Comparison of ENCODE assay signal across 25 cellular contexts in genomic region chr6:33217246-33217645, GRCh38. TPM values are rescaled to one million over a fixed set of nuclear protein-coding genes. Genes with fewer than 3 reads are reported as not detected.
DNase-seq lines count a peak whose midpoint lies in the region; ATAC-seq and TF ChIP-seq lines count a peak whose summit lies in the region.
"Had no signal": no experiment of that assay in that cellular context is flagged by ENCODE, and none has a peak within 500 bp of the region (broad histone marks: within the 10 kb centered on the region; RNA-seq: fewer than 3 reads in every experiment).

No MANE protein-coding gene starts in this region.

- CTCF ChIA-PET in CD8-positive, alpha-beta T cell (lab: Charles Lee): interaction anchor here (0.5 kb wide), 1 partner anchor 39 kb away, joined by 4 read pairs; no protein-coding TSS in a partner anchor

- peaks cover 45% of the 10 kb centered on the region for H3K4me1 ChIP-seq in CD8-positive, alpha-beta T cell (ENCODE audit: insufficient read depth, low read length)
- H3K4me1 ChIP-seq in sigmoid colon (peaks cover 0 to 18% (median 16%) of the 10 kb centered on the region in 4 donors), gastrocnemius medialis (peaks cover 15 to 17% of the 10 kb centered on the region in 2 donors)

- no peak overlapping the region for H3K4me3 Mint-ChIP-seq in CD8-positive, alpha-beta T cell
- H3K4me3 Mint-ChIP-seq: CD4-positive, alpha-beta memory T cell had no signal

- peaks cover 13% of the 10 kb centered on the region for H3K27me3 Mint-ChIP-seq in CD8-positive, alpha-beta T cell (ENCODE audit: low read depth)

- no peak for ATAC-seq in CD8-positive, alpha-beta T cell
- ATAC-seq in gastrocnemius medialis (no peak), HG02610 (IDR thresholded peaks at IDR 0.05; ENCODE audit: unreplicated experiment) (no peak), HG02623 (IDR thresholded peaks at IDR 0.05; ENCODE audit: unreplicated experiment) (no peak)
- ATAC-seq: PC-3, Right ventricle myocardium inferior, SK-N-SH treated with all-trans-retinoic acid at 6 μM for 48 hours had no signal

- intact Hi-C loops in CD8-positive, alpha-beta T cell (cut with DNase I, micrococcal nuclease): no loop called here
- intact Hi-C loops in sigmoid colon (cut with DNase I) (no loop called here), gastrocnemius medialis (cut with DNase I; ENCODE audit: low total_unique reads) (no loop called here)

- no peak overlapping the region for H3K27ac ChIP-seq in CD8-positive, alpha-beta T cell (ENCODE audit: low read depth, low read length)
- H3K27ac ChIP-seq in epithelial cell of prostate (peak overlapping the region; percentile 58), sigmoid colon (no peak overlapping the region), gastrocnemius medialis (no peak overlapping the region)
- H3K27ac ChIP-seq: GM23248, KMS-11, SJCRH30 had no signal

- 84 to 88% methylated on average over 6 of the region's 6 CpGs for whole genome bisulfite sequencing in sigmoid colon, 2 donors

- peaks cover under 1% of the 10 kb centered on the region for H3K36me3 Mint-ChIP-seq in CD8-positive, alpha-beta T cell

- TF ChIP-seq CTCF in CD8-positive, alpha-beta T cell (IDR thresholded peaks at IDR 0.05): no peak
- TF ChIP-seq CTCF in GM20000 (IDR thresholded peaks at IDR 0.05; ENCODE audit: extremely low read depth, missing control alignments) (no peak), sigmoid colon (IDR thresholded peaks at IDR 0.05) (no peak), gastrocnemius medialis (IDR thresholded peaks at IDR 0.05 in 4 of 5, conservative IDR thresholded peaks at IDR 0.05 in 1 of 5) (no peak)

- H3K4me1 Mint-ChIP-seq in CD8-positive, alpha-beta T cell (ENCODE audit: low read depth): peaks cover 50% of the 10 kb centered on the region

- H3K27ac Mint-ChIP-seq in CD8-positive, alpha-beta T cell: peak overlapping the region; percentile 46
- H3K27ac Mint-ChIP-seq: CD4-positive, alpha-beta memory T cell had no signal

- no peaks in the 10 kb centered on the region for H3K9me3 ChIP-seq in CD8-positive, alpha-beta T cell (ENCODE audit: low read length)
- H3K9me3 ChIP-seq in sigmoid colon: no peaks in the 10 kb centered on the region
- no peaks in the 10 kb centered on the region for H3K9me3 ChIP-seq in gastrocnemius medialis
- H3K9me3 ChIP-seq: Caco-2, SJCRH30 had no signal

- no peaks in the 10 kb centered on the region for H3K36me3 ChIP-seq in CD8-positive, alpha-beta T cell (ENCODE audit: insufficient read depth, low read length)
- H3K36me3 ChIP-seq in sigmoid colon (no peaks in the 10 kb centered on the region), gastrocnemius medialis (no peaks in the 10 kb centered on the region)
- H3K36me3 ChIP-seq: SJCRH30 had no signal

- no peaks in the 10 kb centered on the region for H3K27me3 ChIP-seq in CD8-positive, alpha-beta T cell (ENCODE audit: insufficient read depth, low read length)
- no peaks in the 10 kb centered on the region for H3K27me3 ChIP-seq in sigmoid colon
- peaks cover 0 to 2% (median 0%) of the 10 kb centered on the region in 3 donors for H3K27me3 ChIP-seq in gastrocnemius medialis
- H3K27me3 ChIP-seq: SJCRH30 had no signal

- TF ChIP-seq POLR2A in sigmoid colon (IDR thresholded peaks at IDR 0.05) (no peak), gastrocnemius medialis (IDR thresholded peaks at IDR 0.05) (no peak)

- no peaks in the 10 kb centered on the region for H3K9me3 Mint-ChIP-seq in CD8-positive, alpha-beta T cell

- H3K4me3 ChIP-seq in CD8-positive, alpha-beta T cell (ENCODE audit: low read depth, low read length): no peak overlapping the region
- H3K4me3 ChIP-seq in sigmoid colon (no peak overlapping the region), gastrocnemius medialis (no peak overlapping the region)
- H3K4me3 ChIP-seq: GM23248, SJCRH30 had no signal

- in situ Hi-C loops in gastrocnemius medialis (cut with MboI; ENCODE audit: low sequenced_read_pairs in 4 of 4): no loop called here

- TF ChIP-seq EP300 in sigmoid colon (IDR thresholded peaks at IDR 0.05): no peak

- POLR2A ChIA-PET in CD8-positive, alpha-beta T cell (lab: Charles Lee): no interaction called here

- no peak for DNase-seq in CD8-positive, alpha-beta T cell
- DNase-seq in GM20000 (ENCODE audit: low spot score): peak; percentile 1
- no peak for DNase-seq in epithelial cell of prostate (ENCODE audit: low read depth, low spot score)
- DNase-seq in sigmoid colon: peak; percentile 17
- no peak for DNase-seq in gastrocnemius medialis
- DNase-seq: C1 segment of cervical spinal cord; Caco-2; CD4-positive, alpha-beta memory T cell; DMS79 treated with DMSO at 0.1 percent for 48 hours; GF-D8; IMR-90; MM.1S; NCI-H2029; NCI-H446 treated with DMSO at 0.1 percent for 48 hours; NCI-H526; NCI-H82; NK-92 treated with Interleukin-12 subunit alpha and Interleukin-12 subunit beta, amount 100 ng/mL, for 24 hours; PC-3; SJCRH30 had no signal

RNA-seq across cellular contexts. Expression of gene RING1, which starts 8.9 kb away (rescaled TPM):
- 10 to 100 TPM; 29.1 to 29.5 TPM for total RNA-seq in CD8-positive, alpha-beta T cell
- total RNA-seq in sigmoid colon (10 to 100 TPM; 13.2 to 18.1 (median 17.1) TPM), gastrocnemius medialis (10 to 100 TPM in 3 of 4 donors, 1 to 10 TPM in 1; 7.4 to 16.3 (median 12.1) TPM)
- 10 to 100 TPM; 27.7 to 36.0 (median 32.7) TPM for polyA plus RNA-seq in sigmoid colon

RNA-seq across cellular contexts. Expression of gene HSD17B8, which starts 12.8 kb away (rescaled TPM):
- 10 to 100 TPM in 1 of 2 experiments, 1 to 10 TPM in 1; 7.0 to 10.4 TPM for total RNA-seq in CD8-positive, alpha-beta T cell
- total RNA-seq in sigmoid colon: 10 to 100 TPM in 3 of 4 donors, not detected in 1; 17.3 to 19.0 (median 18.9) TPM
- 10 to 100 TPM; 18.6 to 27.3 (median 21.3) TPM for polyA plus RNA-seq in sigmoid colon
- total RNA-seq in gastrocnemius medialis: 10 to 100 TPM in 3 of 4 donors, 1 to 10 TPM in 1; 7.9 to 28.3 (median 14.3) TPM

RNA-seq across cellular contexts. Expression of gene SLC39A7, which starts 16.6 kb away (rescaled TPM):
- 10 to 100 TPM in 1 of 2 experiments, 1 to 10 TPM in 1; 9.7 to 11.0 TPM for total RNA-seq in CD8-positive, alpha-beta T cell
- 10 to 100 TPM; 48.7 to 52.1 (median 49.8) TPM for total RNA-seq in sigmoid colon
- 100 to 1,000 TPM in 1 of 3 donors, 10 to 100 TPM in 2; 31.2 to 189 (median 31.2) TPM for polyA plus RNA-seq in sigmoid colon
- 10 to 100 TPM; 21.9 to 45.4 (median 26.2) TPM for total RNA-seq in gastrocnemius medialis

RNA-seq across cellular contexts. Expression of gene RXRB, which starts 16.8 kb away (rescaled TPM):
- total RNA-seq in CD8-positive, alpha-beta T cell: 10 to 100 TPM; 39.2 to 40.0 TPM
- total RNA-seq in sigmoid colon (10 to 100 TPM; 27.8 to 32.4 (median 30.4) TPM), gastrocnemius medialis (10 to 100 TPM; 20.8 to 38.4 (median 24.6) TPM)
- polyA plus RNA-seq in sigmoid colon: 10 to 100 TPM; 15.6 to 33.2 (median 16.2) TPM

RNA-seq across cellular contexts. Expression of gene COL11A2, which starts 25.0 kb away (rescaled TPM):
- total RNA-seq in CD8-positive, alpha-beta T cell: 1 to 10 TPM; 1.5 to 1.9 TPM
- total RNA-seq in sigmoid colon (1 to 10 TPM in 1 of 4 donors, under 1 TPM in 2, not detected in 1; 0.16 to 1.4 (median 0.41) TPM), gastrocnemius medialis (under 1 TPM; 0.31 to 0.92 (median 0.47) TPM)
- polyA plus RNA-seq in sigmoid colon: under 1 TPM in 1 of 3 donors, not detected in 2; 0.60 TPM

Comparison
In these comparisons a context has a peak if more than half of its experiments do, and no peak if none do; other contexts are left out.
1. DNase-seq: peak in GM20000 (single experiment) and sigmoid colon (single experiment); none in CD8-positive, alpha-beta T cell (0 of 7), epithelial cell of prostate (single experiment) and gastrocnemius medialis (0 of 2).